In genomic region chr20:32109392-32110172, GRCh38 we compare ENCODE assay signal across 1 cellular context.
A peak's percentile ranks its signal among the peaks of the same experiment; 100 is the strongest.
TF ChIP-seq lines count a peak whose summit lies in the region.

Gene TM9SF4, plus strand, starts transcription at chr20:32109714. Its CDS starts 27 bp downstream, at chr20:32109741.

TF ChIP-seq in K562, 482 proteins besides CTCF, POLR2A, EP300 and RAD21 (continued from another document and continues in another):
- TF ChIP-seq CHAMP1 (IDR thresholded peaks at IDR 0.05) (peak; percentile 88), ZNF175 (CRISPR knock-in tag; IDR thresholded peaks at IDR 0.05; ENCODE audit: low read depth) (peak; percentile 92), JUND (IDR thresholded peaks at IDR 0.05; ENCODE audit: borderline replicate concordance, low read depth, low read length) (peak; percentile 88), JUND (tag; IDR thresholded peaks at IDR 0.05; ENCODE audit: borderline replicate concordance, low read depth, low read length) (peak; percentile 96), JUN (IDR thresholded peaks at IDR 0.05; ENCODE audit: borderline replicate concordance, low read depth, low read length) (peak; percentile 68; the same call in 1 of the 2 replicates), JUN (CRISPR knock-in tag; IDR thresholded peaks at IDR 0.05; ENCODE audit: borderline replicate concordance) (0 out of 2 replicates have a peak, but pooled peaks have one; percentile 69), MITF (IDR thresholded peaks at IDR 0.05) (peak; percentile 59; the same call in 1 of the 2 replicates), AFF4 (CRISPR knock-in tag; IDR thresholded peaks at IDR 0.05) (no peak), SP1 (CRISPR knock-in tag; IDR thresholded peaks at IDR 0.05) (peak; percentile 78; the same call in 1 of the 2 replicates), ZNF24 (IDR thresholded peaks at IDR 0.05) (no peak), PHB (CRISPR knock-in tag; IDR thresholded peaks at IDR 0.05) (no peak), VEZF1 (CRISPR knock-in tag; IDR thresholded peaks at IDR 0.05) (peak; percentile 76), LEF1 (IDR thresholded peaks at IDR 0.05) (no peak), CBX2 (IDR thresholded peaks at IDR 0.05; ENCODE audit: insufficient read depth, low read length, poor library complexity, severe bottlenecking) (no peak), YY1 (IDR thresholded peaks at IDR 0.05; ENCODE audit: borderline replicate concordance in 1 of 3, control insufficient read depth in 1 of 3, extremely low read depth in 1 of 3, insufficient read depth in 3 of 3, insufficient read length in 1 of 3, insufficient replicate concordance in 2 of 3, low read depth in 1 of 3, low read length in 2 of 3) (peak; percentile 97 to 99 (median 98)), ZNF449 (CRISPR knock-in tag; IDR thresholded peaks at IDR 0.05) (no peak), ZNF785 (CRISPR knock-in tag; IDR thresholded peaks at IDR 0.05) (no peak), ATF6 (CRISPR knock-in tag; IDR thresholded peaks at IDR 0.05) (peak; percentile 86; the same call in 1 of the 2 replicates), RBFOX2 (IDR thresholded peaks at IDR 0.05; ENCODE audit: low read depth, low read length) (peak; percentile 93), ZBTB12 (CRISPR knock-in tag; IDR thresholded peaks at IDR 0.05) (peak; percentile 91), MXD1 (CRISPR knock-in tag; IDR thresholded peaks at IDR 0.05; ENCODE audit: borderline replicate concordance, poor library complexity, severe bottlenecking) (no peak), ZNF143 (CRISPR knock-in tag; IDR thresholded peaks at IDR 0.05) (peak; percentile 94), CREB3 (tag; conservative IDR thresholded peaks at IDR 0.05; ENCODE audit: low read depth) (peak; percentile 94), HDAC2 (IDR thresholded peaks at IDR 0.05) (peak; percentile 77; the same call in 1 of the 2 replicates), ZNF212 (CRISPR knock-in tag; IDR thresholded peaks at IDR 0.05) (no peak), ETV5 (CRISPR knock-in tag; IDR thresholded peaks at IDR 0.05; ENCODE audit: low read depth) (peak; percentile 85), ZZZ3 (IDR thresholded peaks at IDR 0.05) (peak; percentile 60; the same call in 1 of the 2 replicates), MYC (IDR thresholded peaks at IDR 0.05; ENCODE audit: low read depth, low read length) (peak; percentile 96), MYC (CRISPR knock-in tag; IDR thresholded peaks at IDR 0.05; ENCODE audit: borderline replicate concordance, low read depth) (peak; percentile 90), CLOCK (CRISPR knock-in tag; IDR thresholded peaks at IDR 0.05; ENCODE audit: borderline replicate concordance) (no peak), ZNF511 (CRISPR knock-in tag; IDR thresholded peaks at IDR 0.05) (peak; percentile 75), HNRNPH1 (optimal IDR thresholded peaks at IDR 0.05; ENCODE audit: low read depth, low read length) (no peak), ATF4 (CRISPR knock-in tag; IDR thresholded peaks at IDR 0.05) (0 out of 2 replicates have a peak, but pooled peaks have one; percentile 29), ESRRB (CRISPR knock-in tag; IDR thresholded peaks at IDR 0.05; ENCODE audit: borderline replicate concordance) (no peak), CSDE1 (IDR thresholded peaks at IDR 0.05) (peak; percentile 93 to 97), PHF8 (IDR thresholded peaks at IDR 0.05; ENCODE audit: borderline replicate concordance, low read length) (peak; percentile 97), POLR2AphosphoS2 (IDR thresholded peaks at IDR 0.05; ENCODE audit: low read length) (no peak), ZNF224 (CRISPR knock-in tag; IDR thresholded peaks at IDR 0.05) (no peak), POLR2G (IDR thresholded peaks at IDR 0.05; ENCODE audit: low read depth, low read length) (peak; percentile 93)
